Comparison of ENCODE assay signal across 13 cellular contexts in genomic region chr17:37301288-37301687, GRCh38.
DNase-seq lines count a peak whose midpoint lies in the region; ATAC-seq and TF ChIP-seq lines count a peak whose summit lies in the region.
"Had no signal": no experiment of that assay in that cellular context is flagged by ENCODE, and none has a peak within 500 bp of the region (broad histone marks: within the 10 kb centered on the region; RNA-seq: fewer than 3 reads in every experiment).

No MANE protein-coding gene starts in this region.

- DNase-seq in Ammon's horn (ENCODE audit: low spot score), result peak; percentile 74
- no peak for DNase-seq in PC-9
- DNase-seq in fibroblast of gingiva (ENCODE audit: low read depth), result peak; percentile 11
- DNase-seq in NCI-H1694 treated with DMSO at 0.1 percent for 48 hours (lab: John Stamatoyannopoulos, UW), result no peak
- DNase-seq in NCI-H2081 treated with DMSO at 0.1 percent for 48 hours (lab: John Stamatoyannopoulos, UW), result no peak
- DNase-seq in SIG-M5 (lab: John Stamatoyannopoulos, UW), result no peak
- DNase-seq: activated CD4-positive, alpha-beta T cell treated with anti-CD3 and anti-CD28 coated beads for 48 hours; activated naive CD8-positive, alpha-beta T cell treated with anti-CD3 and anti-CD28 coated beads, Interleukin-2, amount 10 ng/mL, durations not matched to agents 7 days and 5 days; CD4-positive, alpha-beta T cell; stimulated activated CD4-positive, alpha-beta T cell treated with anti-CD3 and anti-CD28 coated beads, Interleukin-2, amount 100 ng/mL, for 24 hours; testis had no signal

- H4K20me1 ChIP-seq in PC-9 (ENCODE audit: insufficient read depth), result peaks cover 45% of the 10 kb centered on the region

- H2AFZ ChIP-seq in PC-9, result no peak overlapping the region

- H3K9me2 ChIP-seq in PC-9 (ENCODE audit: insufficient read depth), result no peaks in the 10 kb centered on the region

- H3K4me1 ChIP-seq in PC-9 (replicated peaks; ENCODE audit: insufficient read depth), result peaks cover 6% of the 10 kb centered on the region; the same call in 1 of the 2 replicates
- H3K4me1 ChIP-seq in mesodermal cell (ENCODE audit: control insufficient read depth, insufficient read depth, low read length, poor library complexity, severe bottlenecking), result peaks cover 28% of the 10 kb centered on the region

- CTCF ChIA-PET in PC-9 (lab: Charles Lee), result no interaction called here

- peaks cover 72% of the 10 kb centered on the region for H3K79me2 ChIP-seq in PC-9 (ENCODE audit: low read depth)

- TF ChIP-seq CTCF in PC-9 (conservative IDR thresholded peaks at IDR 0.05), result no peak

- WGBS in mesodermal cell (ENCODE audit: insufficient coverage in 2 of 2), 2 experiments, result 85 to 87% methylated on average over 4 of the region's 4 CpGs

- H3F3A ChIP-seq in PC-9 (ENCODE audit: insufficient read depth, low read depth), result peaks cover 11% of the 10 kb centered on the region; the same call in 1 of the 2 replicates

- H3K27ac ChIP-seq in PC-9 (peak overlapping the region; percentile 32; the same call in 1 of the 2 replicates), mesodermal cell (ENCODE audit: low read depth, low read length, severe bottlenecking) (peak overlapping the region; percentile 73)

- H3K36me3 ChIP-seq in PC-9 (ENCODE audit: low read depth) (peaks cover 11% of the 10 kb centered on the region), mesodermal cell (ENCODE audit: control insufficient read depth, insufficient read depth, low read length) (peaks cover 22% of the 10 kb centered on the region)

- ATAC-seq in HG02623 (IDR thresholded peaks at IDR 0.05; ENCODE audit: unreplicated experiment), result no peak

- intact Hi-C loops in PC-9 (cut with micrococcal nuclease; ENCODE audit: unreplicated experiment), result no loop called here

- no peak overlapping the region for H3K4me2 ChIP-seq in PC-9

- BruUV-seq in PC-9 (replicated peaks; lab: Mats Ljungman, UMichigan), result no TSS peak

- H3K27me3 ChIP-seq in PC-9 (ENCODE audit: insufficient read depth, low read depth), result no peaks in the 10 kb centered on the region
- H3K27me3 ChIP-seq: testis had no signal

- POLR2A ChIA-PET in PC-9 (lab: Charles Lee; ENCODE audit: unreplicated experiment), result no interaction called here

- H3K9me3 ChIP-seq in PC-9 (ENCODE audit: insufficient read depth, low read depth) (no peaks in the 10 kb centered on the region), mesodermal cell (ENCODE audit: control insufficient read depth, low read length) (no peaks in the 10 kb centered on the region)
- H3K9me3 ChIP-seq: testis had no signal

- H3K4me3 ChIP-seq in PC-9 (no peak overlapping the region), mesodermal cell (ENCODE audit: extremely low read depth, insufficient read depth, low read length, poor library complexity, severe bottlenecking) (no peak overlapping the region)
- H3K4me3 ChIP-seq: testis had no signal

Comparison
In these comparisons a context has a peak if more than half of its experiments do, and no peak if none do; other contexts are left out.
1. DNase-seq: peak in Ammon's horn (single experiment) and fibroblast of gingiva (single experiment); none in PC-9 (0 of 2), NCI-H1694 treated with DMSO at 0.1 percent for 48 hours (single experiment), NCI-H2081 treated with DMSO at 0.1 percent for 48 hours (single experiment) and SIG-M5 (single experiment).